ENCODE assay signal across 1 cellular context in genomic region chr1:38026592-38027200, GRCh38.
TF ChIP-seq lines count a peak whose summit lies in the region.

No MANE protein-coding gene starts in this region.

TF ChIP-seq in HepG2, 621 proteins besides CTCF, POLR2A, EP300 and RAD21 (continues in another document):
- TF ChIP-seq, protein P1, sequence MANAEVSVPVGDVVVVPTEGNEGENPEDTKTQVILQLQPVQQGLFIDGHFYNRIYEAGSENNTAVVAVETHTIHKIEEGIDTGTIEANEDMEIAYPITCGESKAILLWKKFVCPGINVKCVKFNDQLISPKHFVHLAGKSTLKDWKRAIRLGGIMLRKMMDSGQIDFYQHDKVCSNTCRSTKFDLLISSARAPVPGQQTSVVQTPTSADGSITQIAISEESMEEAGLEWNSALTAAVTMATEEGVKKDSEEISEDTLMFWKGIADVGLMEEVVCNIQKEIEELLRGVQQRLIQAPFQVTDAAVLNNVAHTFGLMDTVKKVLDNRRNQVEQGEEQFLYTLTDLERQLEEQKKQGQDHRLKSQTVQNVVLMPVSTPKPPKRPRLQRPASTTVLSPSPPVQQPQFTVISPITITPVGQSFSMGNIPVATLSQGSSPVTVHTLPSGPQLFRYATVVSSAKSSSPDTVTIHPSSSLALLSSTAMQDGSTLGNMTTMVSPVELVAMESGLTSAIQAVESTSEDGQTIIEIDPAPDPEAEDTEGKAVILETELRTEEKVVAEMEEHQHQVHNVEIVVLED (CRISPR knock-in tag; IDR thresholded peaks at IDR 0.05; ENCODE audit: borderline replicate concordance) = no peak
- TF ChIP-seq KLF13 (CRISPR knock-in tag; IDR thresholded peaks at IDR 0.05) (no peak), ELK4 (CRISPR knock-in tag; IDR thresholded peaks at IDR 0.05; ENCODE audit: borderline replicate concordance) (no peak), XRCC5 (optimal IDR thresholded peaks at IDR 0.05; ENCODE audit: low read length) (peak; percentile 26), ARID4A (CRISPR knock-in tag; IDR thresholded peaks at IDR 0.05; ENCODE audit: borderline replicate concordance) (0 out of 2 replicates have a peak, but pooled peaks have one; percentile 19), SMC3 (IDR thresholded peaks at IDR 0.05; ENCODE audit: low read length) (peak; percentile 69), ELF1 (CRISPR knock-in tag; IDR thresholded peaks at IDR 0.05) (peak; percentile 35; the same call in 1 of the 2 replicates), KMT2A (CRISPR knock-in tag; IDR thresholded peaks at IDR 0.05) (no peak), RBM22 (optimal IDR thresholded peaks at IDR 0.05; ENCODE audit: low read length) (peak; percentile 18), HES4 (CRISPR knock-in tag; IDR thresholded peaks at IDR 0.05; ENCODE audit: borderline replicate concordance) (no peak), HCFC1 (IDR thresholded peaks at IDR 0.05; ENCODE audit: low read depth, low read length) (no peak), YEATS2 (CRISPR knock-in tag; IDR thresholded peaks at IDR 0.05; ENCODE audit: borderline replicate concordance) (no peak), NKX3-1 (CRISPR knock-in tag; IDR thresholded peaks at IDR 0.05) (no peak), CENPX (CRISPR knock-in tag; IDR thresholded peaks at IDR 0.05) (no peak), THYN1 (CRISPR knock-in tag; IDR thresholded peaks at IDR 0.05; ENCODE audit: borderline replicate concordance, low read depth) (no peak), PLRG1 (conservative IDR thresholded peaks at IDR 0.05) (no peak), ELF3 (CRISPR knock-in tag; IDR thresholded peaks at IDR 0.05) (peak; percentile 45; the same call in 1 of the 2 replicates), STAG1 (CRISPR knock-in tag; IDR thresholded peaks at IDR 0.05) (peak; percentile 78), HHEX (CRISPR knock-in tag; IDR thresholded peaks at IDR 0.05) (no peak), ZNF274 (CRISPR knock-in tag; IDR thresholded peaks at IDR 0.05) (no peak), ZNF337 (CRISPR knock-in tag; IDR thresholded peaks at IDR 0.05; ENCODE audit: borderline replicate concordance, low read depth) (no peak), ZNF468 (CRISPR knock-in tag; IDR thresholded peaks at IDR 0.05) (no peak), SMARCC2 (IDR thresholded peaks at IDR 0.05) (no peak), HNF4G (IDR thresholded peaks at IDR 0.05; ENCODE audit: borderline replicate concordance, low read depth, low read length) (no peak), HNF4G (CRISPR knock-in tag; IDR thresholded peaks at IDR 0.05; ENCODE audit: borderline replicate concordance, low read depth) (no peak), ATF7-NPFF (CRISPR knock-in tag; IDR thresholded peaks at IDR 0.05; ENCODE audit: low read depth) (no peak)
- TF ChIP-seq, protein P2, sequence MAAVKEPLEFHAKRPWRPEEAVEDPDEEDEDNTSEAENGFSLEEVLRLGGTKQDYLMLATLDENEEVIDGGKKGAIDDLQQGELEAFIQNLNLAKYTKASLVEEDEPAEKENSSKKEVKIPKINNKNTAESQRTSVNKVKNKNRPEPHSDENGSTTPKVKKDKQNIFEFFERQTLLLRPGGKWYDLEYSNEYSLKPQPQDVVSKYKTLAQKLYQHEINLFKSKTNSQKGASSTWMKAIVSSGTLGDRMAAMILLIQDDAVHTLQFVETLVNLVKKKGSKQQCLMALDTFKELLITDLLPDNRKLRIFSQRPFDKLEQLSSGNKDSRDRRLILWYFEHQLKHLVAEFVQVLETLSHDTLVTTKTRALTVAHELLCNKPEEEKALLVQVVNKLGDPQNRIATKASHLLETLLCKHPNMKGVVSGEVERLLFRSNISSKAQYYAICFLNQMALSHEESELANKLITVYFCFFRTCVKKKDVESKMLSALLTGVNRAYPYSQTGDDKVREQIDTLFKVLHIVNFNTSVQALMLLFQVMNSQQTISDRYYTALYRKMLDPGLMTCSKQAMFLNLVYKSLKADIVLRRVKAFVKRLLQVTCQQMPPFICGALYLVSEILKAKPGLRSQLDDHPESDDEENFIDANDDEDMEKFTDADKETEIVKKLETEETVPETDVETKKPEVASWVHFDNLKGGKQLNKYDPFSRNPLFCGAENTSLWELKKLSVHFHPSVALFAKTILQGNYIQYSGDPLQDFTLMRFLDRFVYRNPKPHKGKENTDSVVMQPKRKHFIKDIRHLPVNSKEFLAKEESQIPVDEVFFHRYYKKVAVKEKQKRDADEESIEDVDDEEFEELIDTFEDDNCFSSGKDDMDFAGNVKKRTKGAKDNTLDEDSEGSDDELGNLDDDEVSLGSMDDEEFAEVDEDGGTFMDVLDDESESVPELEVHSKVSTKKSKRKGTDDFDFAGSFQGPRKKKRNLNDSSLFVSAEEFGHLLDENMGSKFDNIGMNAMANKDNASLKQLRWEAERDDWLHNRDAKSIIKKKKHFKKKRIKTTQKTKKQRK (IDR thresholded peaks at IDR 0.05; ENCODE audit: low read length) = no peak
- TF ChIP-seq, protein P3, sequence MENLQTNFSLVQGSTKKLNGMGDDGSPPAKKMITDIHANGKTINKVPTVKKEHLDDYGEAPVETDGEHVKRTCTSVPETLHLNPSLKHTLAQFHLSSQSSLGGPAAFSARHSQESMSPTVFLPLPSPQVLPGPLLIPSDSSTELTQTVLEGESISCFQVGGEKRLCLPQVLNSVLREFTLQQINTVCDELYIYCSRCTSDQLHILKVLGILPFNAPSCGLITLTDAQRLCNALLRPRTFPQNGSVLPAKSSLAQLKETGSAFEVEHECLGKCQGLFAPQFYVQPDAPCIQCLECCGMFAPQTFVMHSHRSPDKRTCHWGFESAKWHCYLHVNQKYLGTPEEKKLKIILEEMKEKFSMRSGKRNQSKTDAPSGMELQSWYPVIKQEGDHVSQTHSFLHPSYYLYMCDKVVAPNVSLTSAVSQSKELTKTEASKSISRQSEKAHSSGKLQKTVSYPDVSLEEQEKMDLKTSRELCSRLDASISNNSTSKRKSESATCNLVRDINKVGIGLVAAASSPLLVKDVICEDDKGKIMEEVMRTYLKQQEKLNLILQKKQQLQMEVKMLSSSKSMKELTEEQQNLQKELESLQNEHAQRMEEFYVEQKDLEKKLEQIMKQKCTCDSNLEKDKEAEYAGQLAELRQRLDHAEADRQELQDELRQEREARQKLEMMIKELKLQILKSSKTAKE (CRISPR knock-in tag; IDR thresholded peaks at IDR 0.05; ENCODE audit: borderline replicate concordance) = no peak
- TF ChIP-seq, protein P4, sequence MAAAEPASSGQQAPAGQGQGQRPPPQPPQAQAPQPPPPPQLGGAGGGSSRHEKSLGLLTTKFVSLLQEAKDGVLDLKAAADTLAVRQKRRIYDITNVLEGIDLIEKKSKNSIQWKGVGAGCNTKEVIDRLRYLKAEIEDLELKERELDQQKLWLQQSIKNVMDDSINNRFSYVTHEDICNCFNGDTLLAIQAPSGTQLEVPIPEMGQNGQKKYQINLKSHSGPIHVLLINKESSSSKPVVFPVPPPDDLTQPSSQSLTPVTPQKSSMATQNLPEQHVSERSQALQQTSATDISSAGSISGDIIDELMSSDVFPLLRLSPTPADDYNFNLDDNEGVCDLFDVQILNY (CRISPR knock-in tag; conservative IDR thresholded peaks at IDR 0.05) = no peak
- TF ChIP-seq, protein P5, sequence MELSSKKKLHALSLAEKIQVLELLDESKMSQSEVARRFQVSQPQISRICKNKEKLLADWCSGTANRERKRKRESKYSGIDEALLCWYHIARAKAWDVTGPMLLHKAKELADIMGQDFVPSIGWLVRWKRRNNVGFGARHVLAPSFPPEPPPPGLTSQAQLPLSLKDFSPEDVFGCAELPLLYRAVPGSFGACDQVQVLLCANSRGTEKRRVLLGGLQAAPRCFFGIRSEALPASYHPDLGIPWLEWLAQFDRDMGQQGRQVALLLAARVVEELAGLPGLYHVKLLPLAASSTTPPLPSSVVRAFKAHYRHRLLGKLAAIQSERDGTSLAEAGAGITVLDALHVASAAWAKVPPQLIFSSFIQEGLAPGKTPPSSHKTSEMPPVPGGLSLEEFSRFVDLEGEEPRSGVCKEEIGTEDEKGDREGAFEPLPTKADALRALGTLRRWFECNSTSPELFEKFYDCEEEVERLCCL (CRISPR knock-in tag; IDR thresholded peaks at IDR 0.05; ENCODE audit: borderline replicate concordance) = no peak
- TF ChIP-seq, protein P6, sequence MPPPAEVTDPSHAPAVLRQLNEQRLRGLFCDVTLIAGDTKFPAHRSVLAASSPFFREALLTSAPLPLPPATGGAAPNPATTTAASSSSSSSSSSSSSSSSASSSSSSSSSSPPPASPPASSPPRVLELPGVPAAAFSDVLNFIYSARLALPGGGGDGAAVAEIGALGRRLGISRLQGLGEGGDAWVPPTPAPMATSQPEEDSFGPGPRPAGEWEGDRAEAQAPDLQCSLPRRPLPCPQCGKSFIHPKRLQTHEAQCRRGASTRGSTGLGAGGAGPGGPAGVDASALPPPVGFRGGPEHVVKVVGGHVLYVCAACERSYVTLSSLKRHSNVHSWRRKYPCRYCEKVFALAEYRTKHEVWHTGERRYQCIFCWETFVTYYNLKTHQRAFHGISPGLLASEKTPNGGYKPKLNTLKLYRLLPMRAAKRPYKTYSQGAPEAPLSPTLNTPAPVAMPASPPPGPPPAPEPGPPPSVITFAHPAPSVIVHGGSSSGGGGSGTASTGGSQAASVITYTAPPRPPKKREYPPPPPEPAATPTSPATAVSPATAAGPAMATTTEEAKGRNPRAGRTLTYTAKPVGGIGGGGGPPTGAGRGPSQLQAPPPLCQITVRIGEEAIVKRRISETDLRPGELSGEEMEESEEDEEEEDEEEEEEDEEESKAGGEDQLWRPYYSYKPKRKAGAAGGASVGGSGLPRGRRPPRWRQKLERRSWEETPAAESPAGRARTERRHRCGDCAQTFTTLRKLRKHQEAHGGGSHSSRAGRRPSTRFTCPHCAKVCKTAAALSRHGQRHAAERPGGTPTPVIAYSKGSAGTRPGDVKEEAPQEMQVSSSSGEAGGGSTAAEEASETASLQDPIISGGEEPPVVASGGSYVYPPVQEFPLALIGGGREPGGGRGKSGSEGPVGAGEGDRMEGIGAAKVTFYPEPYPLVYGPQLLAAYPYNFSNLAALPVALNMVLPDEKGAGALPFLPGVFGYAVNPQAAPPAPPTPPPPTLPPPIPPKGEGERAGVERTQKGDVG (CRISPR knock-in tag; IDR thresholded peaks at IDR 0.05; ENCODE audit: borderline replicate concordance) = no peak
- TF ChIP-seq, protein P7, sequence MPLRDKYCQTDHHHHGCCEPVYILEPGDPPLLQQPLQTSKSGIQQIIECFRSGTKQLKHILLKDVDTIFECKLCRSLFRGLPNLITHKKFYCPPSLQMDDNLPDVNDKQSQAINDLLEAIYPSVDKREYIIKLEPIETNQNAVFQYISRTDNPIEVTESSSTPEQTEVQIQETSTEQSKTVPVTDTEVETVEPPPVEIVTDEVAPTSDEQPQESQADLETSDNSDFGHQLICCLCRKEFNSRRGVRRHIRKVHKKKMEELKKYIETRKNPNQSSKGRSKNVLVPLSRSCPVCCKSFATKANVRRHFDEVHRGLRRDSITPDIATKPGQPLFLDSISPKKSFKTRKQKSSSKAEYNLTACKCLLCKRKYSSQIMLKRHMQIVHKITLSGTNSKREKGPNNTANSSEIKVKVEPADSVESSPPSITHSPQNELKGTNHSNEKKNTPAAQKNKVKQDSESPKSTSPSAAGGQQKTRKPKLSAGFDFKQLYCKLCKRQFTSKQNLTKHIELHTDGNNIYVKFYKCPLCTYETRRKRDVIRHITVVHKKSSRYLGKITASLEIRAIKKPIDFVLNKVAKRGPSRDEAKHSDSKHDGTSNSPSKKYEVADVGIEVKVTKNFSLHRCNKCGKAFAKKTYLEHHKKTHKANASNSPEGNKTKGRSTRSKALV (CRISPR knock-in tag; IDR thresholded peaks at IDR 0.05) = no peak
